ENCODE assay signal across 14 cellular contexts in genomic region chr6:16903470-16903869, GRCh38.
DNase-seq lines count a peak whose midpoint lies in the region; ATAC-seq, FAIRE-seq and TF ChIP-seq lines count a peak whose summit lies in the region.
"Had no signal": no experiment of that assay in that cellular context is flagged by ENCODE, and none has a peak within 500 bp of the region (broad histone marks: within the 10 kb centered on the region; RNA-seq: fewer than 3 reads in every experiment).

No MANE protein-coding gene starts in this region.

- in situ Hi-C loops in HepG2 (cut with HindIII; ENCODE audit: extremely low pct_ligation_motif_present, low pct_unique_long_range_greater_than_20kb) = no loop called here

- H3K36me3 ChIP-seq in right lobe of liver (no peaks in the 10 kb centered on the region), HepG2 (replicated peaks in 1 of 2; ENCODE audit: control insufficient read depth in 1 of 2, insufficient read depth in 2 of 2, low read length in 2 of 2) (no peaks in the 10 kb centered on the region)

- no peak for TF ChIP-seq POLR2A in right lobe of liver (IDR thresholded peaks at IDR 0.05)
- TF ChIP-seq POLR2A in HepG2 (IDR thresholded peaks at IDR 0.05; ENCODE audit: insufficient read depth in 1 of 2, low read depth in 2 of 2, low read length in 2 of 2) = no peak

- FAIRE-seq in HepG2 (lab: Jason Lieb, UNC) (no peak), urothelium cell line (lab: Jason Lieb, UNC) (no peak)
- FAIRE-seq: G401.6 had no signal

- ATAC-seq in right lobe of liver (peak in 3 of 4 donors; percentile 33 to 70 (median 47)), HepG2 (no peak), foreskin keratinocyte (no peak), HG03432 (IDR thresholded peaks at IDR 0.05; ENCODE audit: unreplicated experiment) (no peak)
- ATAC-seq: natural killer cell treated with Interleukin-12 subunit alpha and Interleukin-12 subunit beta and Interleukin-15 and Interleukin-18, amount 100 ng/mL, for 72 hours had no signal

- H3K9me3 ChIP-seq in right lobe of liver (no peaks in the 10 kb centered on the region), HepG2 (ENCODE audit: low read length) (no peaks in the 10 kb centered on the region)

- POLR2A ChIA-PET in HepG2 (lab: Yijun Ruan, JAX) = no interaction called here

- no peak overlapping the region for H3K9ac ChIP-seq in HepG2 (ENCODE audit: insufficient read depth, low read depth, low read length)

- TF ChIP-seq EP300 in HepG2 (IDR thresholded peaks at IDR 0.05; ENCODE audit: low read depth in 2 of 2, low read length in 2 of 2) = no peak
- TF ChIP-seq EP300 in HepG2 (CRISPR knock-in tag; IDR thresholded peaks at IDR 0.05; ENCODE audit: borderline replicate concordance) = no peak

- H3K4me2 ChIP-seq in HepG2 (ENCODE audit: low read depth, low read length) = no peak overlapping the region

- no peaks in the 10 kb centered on the region for H3K79me2 ChIP-seq in HepG2 (ENCODE audit: insufficient read depth, low read length)

- DNase-seq in right lobe of liver (no peak), HepG2 (ENCODE audit: low spot score) (no peak), SK-N-DZ (ENCODE audit: low spot score) (peak; percentile 38), fibroblast of villous mesenchyme (ENCODE audit: low read depth) (peak; percentile 67), urothelium cell line (ENCODE audit: low spot score) (peak; percentile 25), foreskin keratinocyte (no peak)
- DNase-seq in activated effector memory CD4-positive, alpha-beta T cell treated with Interleukin-2 at 50 U/mL for 16 hours = no peak
- DNase-seq: activated CD8-positive, alpha-beta memory T cell treated with anti-CD3 and anti-CD28 coated beads, Interleukin-2, amount 50 U/mL, for 4 hours; amniotic stem cell; NCI-H187 treated with DMSO at 0.1 percent for 48 hours had no signal

- H3K4me1 ChIP-seq in right lobe of liver (no peaks in the 10 kb centered on the region), HepG2 (ENCODE audit: insufficient read depth, low read length) (no peaks in the 10 kb centered on the region), foreskin keratinocyte (no peaks in the 10 kb centered on the region)

- 35% methylated on average over 7 of the region's 7 CpGs for whole genome bisulfite sequencing in right lobe of liver (ENCODE audit: insufficient coverage, low coverage, low lambda C conversion rate, missing lambda C conversion rate)
- 5% methylated on average over 7 of the region's 7 CpGs for WGBS in HepG2 (ENCODE audit: low lambda C conversion rate)

- TF ChIP-seq CTCF in right lobe of liver (IDR thresholded peaks at IDR 0.05) (no peak), HepG2 (CRISPR knock-in tag; IDR thresholded peaks at IDR 0.05) (no peak), fibroblast of villous mesenchyme (IDR thresholded peaks at IDR 0.05; ENCODE audit: insufficient read depth, low read depth, low read length) (no peak), foreskin keratinocyte (conservative IDR thresholded peaks at IDR 0.05) (no peak)

- TF ChIP-seq RAD21 in HepG2 (CRISPR knock-in tag; IDR thresholded peaks at IDR 0.05) = no peak

- CTCF ChIA-PET in HepG2 (lab: Yijun Ruan, JAX; ENCODE audit: low intra/inter-chr PET ratio, low total read pairs) = no interaction called here

- no peaks in the 10 kb centered on the region for H4K20me1 ChIP-seq in HepG2 (ENCODE audit: insufficient read depth, low read length)

- no peak overlapping the region for H3K4me3 ChIP-seq in right lobe of liver
- H3K4me3 ChIP-seq in HepG2 (replicated peaks in 1 of 3; ENCODE audit: insufficient read depth in 1 of 3, low read depth in 2 of 3, low read length in 3 of 3) = no peak overlapping the region
- H3K4me3 ChIP-seq in fibroblast of villous mesenchyme (ENCODE audit: low read depth, low read length) = no peak overlapping the region
- H3K4me3 ChIP-seq: skin epidermis had no signal

- H3K27me3 ChIP-seq in right lobe of liver = no peaks in the 10 kb centered on the region
- H3K27me3 ChIP-seq in HepG2 (ENCODE audit: control insufficient read depth in 1 of 2, insufficient read depth in 2 of 2, low read length in 2 of 2) = peaks cover 0 to 5% of the 10 kb centered on the region in 2 experiments; a peak in 1 of 5 replicates
- peaks cover 39% of the 10 kb centered on the region for H3K27me3 ChIP-seq in foreskin keratinocyte

- H2AFZ ChIP-seq in HepG2 (ENCODE audit: low read length) = no peak overlapping the region

- intact Hi-C loops in right lobe of liver (cut with DNase I) (no loop called here), HepG2 (cut with micrococcal nuclease; ENCODE audit: unreplicated experiment) (no loop called here)

- BruUV-seq in HepG2 (replicated peaks; lab: Mats Ljungman, UMichigan) = no TSS peak

- no peak overlapping the region for H3K27ac ChIP-seq in right lobe of liver
- no peak overlapping the region for H3K27ac ChIP-seq in HepG2 (ENCODE audit: extremely low read length, insufficient read depth, low read length)
- H3K27ac ChIP-seq in foreskin keratinocyte = no peak overlapping the region

TF ChIP-seq in HepG2, 621 proteins besides CTCF, POLR2A, EP300 and RAD21:
- TF ChIP-seq PRDM10 (CRISPR knock-in tag; IDR thresholded peaks at IDR 0.05; ENCODE audit: low read depth) = no peak
- no peak for TF ChIP-seq RAD51 (IDR thresholded peaks at IDR 0.05; ENCODE audit: borderline replicate concordance)
- TF ChIP-seq SP5 (CRISPR knock-in tag; IDR thresholded peaks at IDR 0.05; ENCODE audit: borderline replicate concordance, low read depth) = no peak
- no peak for TF ChIP-seq SMARCC2 (IDR thresholded peaks at IDR 0.05)
- TF ChIP-seq SMAD3 (CRISPR knock-in tag; IDR thresholded peaks at IDR 0.05) = no peak
- TF ChIP-seq, protein P1, sequence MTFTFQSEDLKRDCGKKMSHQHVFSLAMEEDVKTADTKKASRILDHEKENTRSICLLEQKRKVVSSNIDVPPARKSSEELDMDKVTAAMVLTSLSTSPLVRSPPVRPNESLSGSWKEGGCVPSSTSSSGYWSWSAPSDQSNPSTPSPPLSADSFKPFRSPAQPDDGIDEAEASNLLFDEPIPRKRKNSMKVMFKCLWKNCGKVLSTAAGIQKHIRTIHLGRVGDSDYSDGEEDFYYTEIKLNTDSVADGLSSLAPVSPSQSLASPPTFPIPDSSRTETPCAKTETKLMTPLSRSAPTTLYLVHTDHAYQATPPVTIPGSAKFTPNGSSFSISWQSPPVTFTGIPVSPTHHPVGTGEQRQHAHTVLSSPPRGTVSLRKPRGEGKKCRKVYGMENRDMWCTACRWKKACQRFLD (CRISPR knock-in tag; IDR thresholded peaks at IDR 0.05; ENCODE audit: borderline replicate concordance) = no peak
- no peak for TF ChIP-seq ZNF18 (CRISPR knock-in tag; IDR thresholded peaks at IDR 0.05; ENCODE audit: insufficient replicate concordance)
- no peak for TF ChIP-seq NFKBIZ (CRISPR knock-in tag; IDR thresholded peaks at IDR 0.05)
- TF ChIP-seq CBX1 (IDR thresholded peaks at IDR 0.05; ENCODE audit: low read depth) = no peak
- no peak for TF ChIP-seq ZBTB44 (CRISPR knock-in tag; IDR thresholded peaks at IDR 0.05)
- no peak for TF ChIP-seq ZNF460 (CRISPR knock-in tag; IDR thresholded peaks at IDR 0.05; ENCODE audit: borderline replicate concordance)

Comparison
In these comparisons a context has a peak if more than half of its experiments do, and no peak if none do; other contexts are left out.
1. ATAC-seq: peak in right lobe of liver (3 of 4); none in HepG2 (single experiment), foreskin keratinocyte (single experiment) and HG03432 (single experiment).
2. DNase-seq: peak in SK-N-DZ (single experiment), fibroblast of villous mesenchyme (single experiment) and urothelium cell line (single experiment); none in right lobe of liver (0 of 3), HepG2 (single experiment), activated effector memory CD4-positive, alpha-beta T cell treated with Interleukin-2 at 50 U/mL for 16 hours (single experiment) and foreskin keratinocyte (0 of 2).